Comparison of ENCODE assay signal across 19 cellular contexts in the genomic region with DNA sequence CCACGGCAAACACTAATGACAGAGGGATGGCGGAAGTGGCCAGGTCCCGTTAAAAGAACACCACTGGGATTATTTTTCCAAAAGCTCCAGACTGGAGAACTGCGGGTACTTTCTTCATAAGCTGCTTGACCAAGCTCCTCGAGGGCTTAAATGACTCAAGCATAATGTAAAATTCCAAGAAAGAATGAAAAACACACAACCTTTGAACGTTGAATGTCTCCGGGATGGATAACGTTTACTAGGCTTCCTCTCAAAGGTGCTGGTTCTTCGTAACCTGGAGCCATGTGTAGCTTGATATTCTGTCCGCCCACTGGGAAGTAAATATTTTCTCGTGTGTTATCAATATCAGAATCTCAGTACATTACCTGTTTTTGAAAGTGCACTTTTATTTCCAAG.
A peak's percentile ranks its signal among the peaks of the same experiment; 100 is the strongest.
DNase-seq lines count a peak whose midpoint lies in the region; ATAC-seq, FAIRE-seq and TF ChIP-seq lines count a peak whose summit lies in the region.
"Had no signal": no experiment of that assay in that cellular context is flagged by ENCODE, and none has a peak within 500 bp of the region (broad histone marks: within the 10 kb centered on the region; RNA-seq: fewer than 3 reads in every experiment).

No MANE protein-coding gene starts in this region.

- intact Hi-C loops in right lobe of liver (cut with DNase I) (loop anchor here in 1 of 2 donors (5.0 kb wide), 1 partner anchor 64 kb away; no protein-coding TSS in a partner anchor), spleen (cut with DNase I; ENCODE audit: low total_unique reads) (no loop called here), transverse colon (cut with DNase I; ENCODE audit: low total_unique reads) (no loop called here)

- TF ChIP-seq CTCF in HFFc6 (IDR thresholded peaks at IDR 0.05) (no peak), astrocyte (IDR thresholded peaks at IDR 0.05; ENCODE audit: insufficient read depth, low read depth, low read length) (no peak), right lobe of liver (IDR thresholded peaks at IDR 0.05) (no peak), thoracic aorta (IDR thresholded peaks at IDR 0.05) (no peak), spleen (IDR thresholded peaks at IDR 0.05 in 8 of 11, conservative IDR thresholded peaks at IDR 0.05 in 3 of 11) (no peak), transverse colon (IDR thresholded peaks at IDR 0.05) (no peak), omental fat pad (IDR thresholded peaks at IDR 0.05) (no peak)

- H4K20me1 ChIP-seq in astrocyte (ENCODE audit: insufficient read depth, low read length) = no peaks in the 10 kb centered on the region

- H3K36me3 ChIP-seq in astrocyte (ENCODE audit: insufficient read depth, low read length) = no peaks in the 10 kb centered on the region
- H3K36me3 ChIP-seq in right lobe of liver = peaks cover 0 to 6% (median 0%) of the 10 kb centered on the region in 4 donors
- H3K36me3 ChIP-seq in thoracic aorta = no peaks in the 10 kb centered on the region
- H3K36me3 ChIP-seq in spleen = no peaks in the 10 kb centered on the region
- H3K36me3 ChIP-seq in transverse colon = peaks cover 0 to 4% (median 0%) of the 10 kb centered on the region in 4 donors

- in situ Hi-C loops in transverse colon (cut with MboI; ENCODE audit: low pct_ligation_motif_present in 1 of 4, low pct_unique_long_range_greater_than_20kb in 1 of 4, low sequenced_read_pairs in 3 of 4) = no loop called here

- H3K4me1 ChIP-seq in astrocyte (ENCODE audit: insufficient read depth, low read length) = peaks cover 41% of the 10 kb centered on the region
- H3K4me1 ChIP-seq in right lobe of liver = peaks cover 0 to 71% (median 36%) of the 10 kb centered on the region in 4 donors
- H3K4me1 ChIP-seq in thoracic aorta (ENCODE audit: control insufficient read depth in 1 of 2, low read depth in 2 of 2) = peaks cover 10 to 35% of the 10 kb centered on the region in 2 donors
- no peaks in the 10 kb centered on the region for H3K4me1 ChIP-seq in spleen
- peaks cover 15 to 35% (median 26%) of the 10 kb centered on the region in 4 donors for H3K4me1 ChIP-seq in transverse colon
- H3K4me1 ChIP-seq: HAP-1 had no signal

- H3K79me2 ChIP-seq in astrocyte (ENCODE audit: insufficient read depth, low read length) = no peaks in the 10 kb centered on the region

- FAIRE-seq in astrocyte (lab: Jason Lieb, UNC) = no peak

- 21% methylated on average over 11 of the region's 11 CpGs for WGBS in right lobe of liver (ENCODE audit: insufficient coverage, low coverage, low lambda C conversion rate, missing lambda C conversion rate)
- WGBS in spleen, 5 donors = 85 to 95% (median 91%) methylated on average over 11 of the region's 11 CpGs
- WGBS in transverse colon (ENCODE audit: low coverage in 1 of 2), 2 donors = 90 to 94% methylated on average over 9 to 11 of the region's 11 CpGs

- no peak overlapping the region for H3K9ac ChIP-seq in astrocyte (ENCODE audit: low read length)

- H3K9me3 Mint-ChIP-seq in HFFc6 (no peaks in the 10 kb centered on the region), astrocyte (ENCODE audit: unreplicated experiment) (no peaks in the 10 kb centered on the region)

- H3K9me3 ChIP-seq in astrocyte (ENCODE audit: insufficient read depth, low read depth, low read length) (no peaks in the 10 kb centered on the region), right lobe of liver (no peaks in the 10 kb centered on the region), thoracic aorta (no peaks in the 10 kb centered on the region), spleen (no peaks in the 10 kb centered on the region), transverse colon (no peaks in the 10 kb centered on the region)
- H3K9me3 ChIP-seq: Caco-2, HAP-1 had no signal

- ATAC-seq in right lobe of liver (peak in 2 of 4 donors; percentile 48 to 61), thoracic aorta (ENCODE audit: insufficient number of reproducible peaks, low FRiP score, low read depth) (no peak), GM18868 (IDR thresholded peaks at IDR 0.05; ENCODE audit: unreplicated experiment) (no peak), omental fat pad (ENCODE audit: low FRiP score) (no peak)
- ATAC-seq: SK-N-SH treated with all-trans-retinoic acid at 6 μM for 48 hours had no signal

- TF ChIP-seq EP300 in transverse colon (IDR thresholded peaks at IDR 0.05; ENCODE audit: low read depth) = no peak

- no peak overlapping the region for H2AFZ ChIP-seq in astrocyte (ENCODE audit: low read depth, low read length)

- TF ChIP-seq POLR2A in right lobe of liver (IDR thresholded peaks at IDR 0.05) = no peak
- no peak for TF ChIP-seq POLR2A in spleen (IDR thresholded peaks at IDR 0.05)
- TF ChIP-seq POLR2A in transverse colon (IDR thresholded peaks at IDR 0.05) = no peak

- peaks cover 10% of the 10 kb centered on the region for H3K27me3 Mint-ChIP-seq in HFFc6 (ENCODE audit: insufficient read depth)
- H3K27me3 Mint-ChIP-seq in astrocyte (ENCODE audit: low read depth, unreplicated experiment) = peaks cover 2% of the 10 kb centered on the region

- no peak overlapping the region for H3K4me3 Mint-ChIP-seq in HFFc6
- no peak overlapping the region for H3K4me3 Mint-ChIP-seq in astrocyte (ENCODE audit: unreplicated experiment)

- H3K4me3 ChIP-seq in astrocyte (ENCODE audit: insufficient read depth, low read depth, low read length) = no peak overlapping the region
- no peak overlapping the region for H3K4me3 ChIP-seq in right lobe of liver
- H3K4me3 ChIP-seq in thoracic aorta = no peak overlapping the region
- H3K4me3 ChIP-seq in spleen = no peak overlapping the region
- H3K4me3 ChIP-seq in transverse colon = no peak overlapping the region
- H3K4me3 ChIP-seq: HAP-1 had no signal

- H3K4me1 Mint-ChIP-seq in HFFc6 (ENCODE audit: low read depth) = peaks cover 83% of the 10 kb centered on the region
- peaks cover 21% of the 10 kb centered on the region for H3K4me1 Mint-ChIP-seq in astrocyte (ENCODE audit: low read depth, unreplicated experiment)

- H3K4me2 ChIP-seq in astrocyte (ENCODE audit: low read length) = peak overlapping the region; percentile 73

- H3K27ac ChIP-seq in astrocyte (ENCODE audit: low read depth, low read length) (no peak overlapping the region), right lobe of liver (peak overlapping the region; percentile 76 to 98 (median 88)), thoracic aorta (peak overlapping the region; percentile 50 to 82), spleen (no peak overlapping the region), transverse colon (no peak overlapping the region)

- DNase-seq in HFFc6 = no peak
- DNase-seq in astrocyte (ENCODE audit: low read depth) = no peak
- no peak for DNase-seq in right lobe of liver
- DNase-seq in thoracic aorta (ENCODE audit: low spot score) = no peak
- DNase-seq in spleen = no peak
- no peak for DNase-seq in transverse colon
- no peak for DNase-seq in omental fat pad (ENCODE audit: low spot score)
- DNase-seq: C1 segment of cervical spinal cord; Caco-2; KBM-7; NCI-H1092; NCI-H1694; NCI-H2107; NCI-H345; NK-92 treated with Interleukin-12 subunit alpha and Interleukin-12 subunit beta, amount 100 ng/mL, for 24 hours; Right ventricle myocardium superior had no signal

- no peaks in the 10 kb centered on the region; the same call in 1 of the 2 replicates for H3K36me3 Mint-ChIP-seq in HFFc6 (ENCODE audit: low read depth)
- no peaks in the 10 kb centered on the region for H3K36me3 Mint-ChIP-seq in astrocyte (ENCODE audit: low read depth, unreplicated experiment)

- H3K27me3 ChIP-seq in astrocyte (ENCODE audit: insufficient read depth, low read length) = no peaks in the 10 kb centered on the region
- H3K27me3 ChIP-seq in right lobe of liver = no peaks in the 10 kb centered on the region
- no peaks in the 10 kb centered on the region for H3K27me3 ChIP-seq in thoracic aorta (replicated peaks; ENCODE audit: insufficient read depth)
- no peaks in the 10 kb centered on the region for H3K27me3 ChIP-seq in spleen (replicated peaks in 1 of 7)
- no peaks in the 10 kb centered on the region for H3K27me3 ChIP-seq in transverse colon

- peak overlapping the region; percentile 81 for H3K27ac Mint-ChIP-seq in HFFc6
- H3K27ac Mint-ChIP-seq in astrocyte (ENCODE audit: unreplicated experiment) = no peak overlapping the region

Comparison
In these comparisons a context has a peak if more than half of its experiments do, and no peak if none do; other contexts are left out.
1. H3K27ac ChIP-seq: peak in right lobe of liver (3 of 3) and thoracic aorta (2 of 2); none in astrocyte (single experiment), spleen (0 of 8) and transverse colon (0 of 4).